ENCODE assay signal across 8 cellular contexts in genomic region chr5:139404484-139404840, GRCh38. TPM values are rescaled to one million over a fixed set of nuclear protein-coding genes. Genes with fewer than 3 reads are reported as not detected.
DNase-seq lines count a peak whose midpoint lies in the region; ATAC-seq and TF ChIP-seq lines count a peak whose summit lies in the region.

No MANE protein-coding gene starts in this region.

- H3K4me1 ChIP-seq in iPS-15b (ENCODE audit: control insufficient read depth, insufficient read depth, low read length), result peaks cover 2% of the 10 kb centered on the region

- no peak overlapping the region for H3K9ac ChIP-seq in iPS-15b (ENCODE audit: low read depth, low read length)

- peak overlapping the region; percentile 52 for H3K4me3 ChIP-seq in WERI-Rb-1 (ENCODE audit: low read depth, low read length)
- H3K4me3 ChIP-seq in iPS-15b (ENCODE audit: low read depth, low read length), result peak overlapping the region; percentile 77

- peaks cover 4% of the 10 kb centered on the region for H3K36me3 Mint-ChIP-seq in stimulated activated memory B cell treated with anti-CD40 and anti-IgM and Interleukin-4, amounts not matched to agents 10 μg/mL and 1 μg/mL and 100 μg/mL, for 72 hours

- TF ChIP-seq CTCF in WERI-Rb-1 (IDR thresholded peaks at IDR 0.05; ENCODE audit: low read depth, low read length), result no peak

- peak; percentile 47 for DNase-seq in NCI-H2227 (lab: John Stamatoyannopoulos, UW; ENCODE audit: unreplicated experiment)
- no peak for DNase-seq in NCI-H2227 treated with DMSO at 0.1 percent for 48 hours (lab: John Stamatoyannopoulos, UW)
- DNase-seq in WERI-Rb-1, result peak; percentile 58
- DNase-seq in HT-29 (ENCODE audit: low spot score), result no peak
- no peak for DNase-seq in cortex of kidney (lab: John Stamatoyannopoulos, UW)
- no peak for DNase-seq in NCI-H2029 (lab: John Stamatoyannopoulos, UW)

- peak overlapping the region; percentile 85 for H3K27ac Mint-ChIP-seq in stimulated activated memory B cell treated with anti-CD40 and anti-IgM and Interleukin-4, amounts not matched to agents 10 μg/mL and 1 μg/mL and 100 μg/mL, for 72 hours

- H3K27me3 ChIP-seq in WERI-Rb-1 (ENCODE audit: insufficient read depth, low read depth, severe bottlenecking), result no peaks in the 10 kb centered on the region
- peaks cover 10% of the 10 kb centered on the region for H3K27me3 ChIP-seq in iPS-15b (ENCODE audit: control insufficient read depth, insufficient read depth, low read length)

- H3K4me1 Mint-ChIP-seq in stimulated activated memory B cell treated with anti-CD40 and anti-IgM and Interleukin-4, amounts not matched to agents 10 μg/mL and 1 μg/mL and 100 μg/mL, for 72 hours, result peaks cover 53% of the 10 kb centered on the region

- no peaks in the 10 kb centered on the region for H3K27me3 Mint-ChIP-seq in stimulated activated memory B cell treated with anti-CD40 and anti-IgM and Interleukin-4, amounts not matched to agents 10 μg/mL and 1 μg/mL and 100 μg/mL, for 72 hours

- peak overlapping the region; percentile 73 for H3K27ac ChIP-seq in WERI-Rb-1

- H3K9me3 Mint-ChIP-seq in stimulated activated memory B cell treated with anti-CD40 and anti-IgM and Interleukin-4, amounts not matched to agents 10 μg/mL and 1 μg/mL and 100 μg/mL, for 72 hours, result no peaks in the 10 kb centered on the region

- no peaks in the 10 kb centered on the region for H3K36me3 ChIP-seq in WERI-Rb-1
- no peaks in the 10 kb centered on the region for H3K36me3 ChIP-seq in iPS-15b (ENCODE audit: control insufficient read depth, insufficient read depth, low read length)

- no peak for ATAC-seq in stimulated activated memory B cell treated with anti-CD40 and anti-IgM and Interleukin-4, amounts not matched to agents 10 μg/mL and 1 μg/mL and 100 μg/mL, for 72 hours

- H3K9me3 ChIP-seq in WERI-Rb-1 (ENCODE audit: severe bottlenecking) (no peaks in the 10 kb centered on the region), iPS-15b (ENCODE audit: control insufficient read depth, insufficient read depth, low read length) (no peaks in the 10 kb centered on the region)

- H3K4me3 Mint-ChIP-seq in stimulated activated memory B cell treated with anti-CD40 and anti-IgM and Interleukin-4, amounts not matched to agents 10 μg/mL and 1 μg/mL and 100 μg/mL, for 72 hours, result peak overlapping the region; percentile 89

RNA-seq across cellular contexts. Expression of gene SPATA24, which starts 0.6 kb away (rescaled TPM):
- 3.8 and 10.4 TPM in 2 replicates for total RNA-seq in HT-29 (2014; rRNA removed; shearing (Covaris generic))

RNA-seq across cellular contexts. Expression of gene PROB1, which starts 9.6 kb away (rescaled TPM):
- total RNA-seq in HT-29 (2014; rRNA removed; shearing (Covaris generic)), result 1.5 and 2.0 TPM in 2 replicates

RNA-seq across cellular contexts. Expression of gene MZB1, which starts 14.7 kb away (rescaled TPM):
- total RNA-seq in HT-29 (2014; rRNA removed; shearing (Covaris generic)), result 0.25 TPM in 1 of 2 replicates, not detected in the other

RNA-seq across cellular contexts. Expression of gene SLC23A1, which starts 21.4 kb away (rescaled TPM):
- total RNA-seq in HT-29 (2014; rRNA removed; shearing (Covaris generic)), result 0.39 and 0.74 TPM in 2 replicates

RNA-seq across cellular contexts. Expression of gene DNAJC18, which starts 34.9 kb away (rescaled TPM):
- 0.44 and 0.81 TPM in 2 replicates for total RNA-seq in HT-29 (2014; rRNA removed; shearing (Covaris generic))

Comparison
In these comparisons a context has a peak if more than half of its experiments do, and no peak if none do; other contexts are left out.
1. DNase-seq: peak in NCI-H2227 (single experiment) and WERI-Rb-1 (single experiment); none in NCI-H2227 treated with DMSO at 0.1 percent for 48 hours (single experiment), HT-29 (single experiment), cortex of kidney (single experiment) and NCI-H2029 (single experiment).